Comparison of ENCODE assay signal across 11 cellular contexts in the genomic region with DNA sequence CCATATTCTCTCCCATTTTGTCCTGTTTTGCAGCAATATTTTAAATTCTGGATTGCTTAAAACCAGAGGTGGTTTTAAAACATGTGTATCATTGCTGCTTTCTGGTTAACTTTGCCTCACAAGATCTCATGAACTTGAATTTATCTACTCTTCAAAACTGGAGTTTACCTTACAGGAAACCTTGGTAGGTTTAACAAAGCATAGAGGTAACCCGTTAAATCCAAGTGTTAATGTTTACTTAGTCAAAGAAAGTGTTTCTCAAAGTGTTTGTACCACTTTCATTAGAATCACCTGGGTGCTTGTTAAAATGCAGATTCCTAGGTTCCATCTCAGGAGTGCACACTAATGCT. TPM values are rescaled to one million over a fixed set of nuclear protein-coding genes. Genes with fewer than 3 reads are reported as not detected.
DNase-seq lines count a peak whose midpoint lies in the region; ATAC-seq and TF ChIP-seq lines count a peak whose summit lies in the region.
"Had no signal": no experiment of that assay in that cellular context is flagged by ENCODE, and none has a peak within 500 bp of the region (broad histone marks: within the 10 kb centered on the region; RNA-seq: fewer than 3 reads in every experiment).

No MANE protein-coding gene starts in this region.

- no peaks in the 10 kb centered on the region for H3K9me3 ChIP-seq in CD8-positive, alpha-beta memory T cell (ENCODE audit: low read length)

- peak overlapping the region; percentile 2 to 81 (median 66) for H3K4me3 Mint-ChIP-seq in CD8-positive, alpha-beta memory T cell
- peak overlapping the region; percentile 57 for H3K4me3 Mint-ChIP-seq in activated T-helper 17 cell treated with anti-CD3 and anti-CD28 coated beads, Interleukin-2, amount 50 U/mL, for 72 hours
- no peak overlapping the region for H3K4me3 Mint-ChIP-seq in mesothelial cell of epicardium

- H3K4me3 ChIP-seq in CD8-positive, alpha-beta memory T cell (ENCODE audit: low read length) = peak overlapping the region; percentile 23

- DNase-seq in CD8-positive, alpha-beta memory T cell = no peak
- DNase-seq in NCI-H526 treated with DMSO at 0.1 percent for 48 hours (lab: John Stamatoyannopoulos, UW) (no peak), mesothelial cell of epicardium (ENCODE audit: low spot score in 2 of 2, unreplicated experiment in 2 of 2) (no peak), GOT3 (lab: John Stamatoyannopoulos, UW) (no peak), AML-193 (lab: John Stamatoyannopoulos, UW) (no peak)
- DNase-seq: DMS153, left colon had no signal

- H3K36me3 Mint-ChIP-seq in CD8-positive, alpha-beta memory T cell = peaks cover 0 to 19% (median 6%) of the 10 kb centered on the region in 3 donors
- H3K36me3 Mint-ChIP-seq in activated T-helper 17 cell treated with anti-CD3 and anti-CD28 coated beads, Interleukin-2, amount 50 U/mL, for 72 hours (ENCODE audit: low read depth) = peaks cover 73% of the 10 kb centered on the region
- peaks cover 12% of the 10 kb centered on the region for H3K36me3 Mint-ChIP-seq in mesothelial cell of epicardium

- CTCF ChIA-PET in CD8-positive, alpha-beta memory T cell (lab: Charles Lee) = interaction anchor here (1.1 to 1.7 kb wide), 5 partner anchors 11 to 69 kb away, joined by 3 to 6 read pairs (median 4); partner anchors contain the start of gene COMTD1

- peak overlapping the region in 7 of 8 donors; percentile 42 to 91 (median 76) for H3K27ac Mint-ChIP-seq in CD8-positive, alpha-beta memory T cell
- H3K27ac Mint-ChIP-seq in activated T-helper 17 cell treated with anti-CD3 and anti-CD28 coated beads, Interleukin-2, amount 50 U/mL, for 72 hours = peak overlapping the region; percentile 49
- no peak overlapping the region for H3K27ac Mint-ChIP-seq in mesothelial cell of epicardium

- H3K36me3 ChIP-seq in CD8-positive, alpha-beta memory T cell (ENCODE audit: insufficient read depth, low read length) = no peaks in the 10 kb centered on the region

- ATAC-seq in GM19351 (IDR thresholded peaks at IDR 0.05; ENCODE audit: unreplicated experiment) = peak; percentile 19
- ATAC-seq in HG03066 (IDR thresholded peaks at IDR 0.05; ENCODE audit: low read depth, unreplicated experiment) = peak; percentile 23
- no peak for ATAC-seq in activated T-helper 17 cell treated with anti-CD3 and anti-CD28 coated beads, Interleukin-2, amount 50 U/mL, for 72 hours (replicated peaks)
- ATAC-seq: sciatic nerve had no signal

- peaks cover 30% of the 10 kb centered on the region for H3K4me1 ChIP-seq in CD8-positive, alpha-beta memory T cell (ENCODE audit: insufficient read depth, low read length)

- no peaks in the 10 kb centered on the region for H3K27me3 ChIP-seq in CD8-positive, alpha-beta memory T cell (ENCODE audit: insufficient read depth, low read length, poor library complexity, severe bottlenecking)

- POLR2A ChIA-PET in CD8-positive, alpha-beta memory T cell (lab: Charles Lee) = interaction anchor here (1.0 kb wide), 1 partner anchor 55 kb away, joined by 3 read pairs; the partner anchor contains the start of gene SAMD8

- H3K4me1 Mint-ChIP-seq in CD8-positive, alpha-beta memory T cell = peaks cover 33 to 58% (median 54%) of the 10 kb centered on the region in 3 donors
- peaks cover 10% of the 10 kb centered on the region for H3K4me1 Mint-ChIP-seq in activated T-helper 17 cell treated with anti-CD3 and anti-CD28 coated beads, Interleukin-2, amount 50 U/mL, for 72 hours
- no peaks in the 10 kb centered on the region for H3K4me1 Mint-ChIP-seq in mesothelial cell of epicardium

- no peak for TF ChIP-seq CTCF in mesothelial cell of epicardium (IDR thresholded peaks at IDR 0.05; ENCODE audit: unreplicated experiment)

- H3K9me3 Mint-ChIP-seq in CD8-positive, alpha-beta memory T cell = no peaks in the 10 kb centered on the region
- H3K9me3 Mint-ChIP-seq in activated T-helper 17 cell treated with anti-CD3 and anti-CD28 coated beads, Interleukin-2, amount 50 U/mL, for 72 hours = no peaks in the 10 kb centered on the region
- no peaks in the 10 kb centered on the region for H3K9me3 Mint-ChIP-seq in mesothelial cell of epicardium

- no peaks in the 10 kb centered on the region for H3K27me3 Mint-ChIP-seq in CD8-positive, alpha-beta memory T cell
- H3K27me3 Mint-ChIP-seq in activated T-helper 17 cell treated with anti-CD3 and anti-CD28 coated beads, Interleukin-2, amount 50 U/mL, for 72 hours = no peaks in the 10 kb centered on the region
- H3K27me3 Mint-ChIP-seq in mesothelial cell of epicardium (ENCODE audit: low read depth) = no peaks in the 10 kb centered on the region

- H3K27ac ChIP-seq in CD8-positive, alpha-beta memory T cell (ENCODE audit: low read depth, low read length) = peak overlapping the region; percentile 10

RNA-seq across cellular contexts. Expression of gene VDAC2, which starts 44.0 kb away (rescaled TPM):
- 100 to 1,000 TPM; 247 to 261 TPM for total RNA-seq in CD8-positive, alpha-beta memory T cell
- polyA plus RNA-seq in CD8-positive, alpha-beta memory T cell = 149 TPM
- total RNA-seq in activated T-helper 17 cell treated with anti-CD3 and anti-CD28 coated beads, Interleukin-2, amount 50 U/mL, for 72 hours = 100 to 1,000 TPM; 211 to 254 TPM
- 144 to 154 TPM (median 149 TPM) in 3 replicates for total RNA-seq in mesothelial cell of epicardium

RNA-seq across cellular contexts. Expression of gene SAMD8, which starts 55.1 kb away (rescaled TPM):
- total RNA-seq in CD8-positive, alpha-beta memory T cell = 10 to 100 TPM; 15.0 to 16.4 TPM
- polyA plus RNA-seq in CD8-positive, alpha-beta memory T cell = 5.9 TPM
- total RNA-seq in activated T-helper 17 cell treated with anti-CD3 and anti-CD28 coated beads, Interleukin-2, amount 50 U/mL, for 72 hours = 10 to 100 TPM; 19.8 to 42.0 TPM
- 25.6 to 27.8 TPM (median 26.4 TPM) in 3 replicates for total RNA-seq in mesothelial cell of epicardium
